In genomic region chr2:207515671-207516070, GRCh38 we compare ENCODE assay signal across 1 cellular context.
TF ChIP-seq lines count a peak whose summit lies in the region.

No MANE protein-coding gene starts in this region.

TF ChIP-seq in SK-N-SH, 30 proteins besides CTCF, POLR2A, EP300 and RAD21 (continued from another document):
- TF ChIP-seq RCOR1 (IDR thresholded peaks at IDR 0.05; ENCODE audit: low read length) (no peak), MXI1 (IDR thresholded peaks at IDR 0.05; ENCODE audit: low read depth, low read length) (no peak), TCF12 (IDR thresholded peaks at IDR 0.05) (no peak), SMC3 (IDR thresholded peaks at IDR 0.05; ENCODE audit: low read depth, low read length) (no peak)
